8 cellular contexts compared by ENCODE assay signal in genomic region chr19:41706741-41707501, GRCh38. TPM values are rescaled to one million over a fixed set of nuclear protein-coding genes. Genes with fewer than 3 reads are reported as not detected.
A peak's percentile ranks its signal among the peaks of the same experiment; 100 is the strongest.
DNase-seq lines count a peak whose midpoint lies in the region; ATAC-seq and TF ChIP-seq lines count a peak whose summit lies in the region.

No MANE protein-coding gene starts in this region.

- H3K27me3 Mint-ChIP-seq in CD4-positive, CD25-positive, alpha-beta regulatory T cell, result peaks cover 25% of the 10 kb centered on the region

- no peaks in the 10 kb centered on the region for H3K4me1 ChIP-seq in CD4-positive, CD25-positive, alpha-beta regulatory T cell (ENCODE audit: control insufficient read depth, insufficient read depth, low read length, poor library complexity, severe bottlenecking)
- H3K4me1 ChIP-seq in duodenal mucosa (ENCODE audit: control insufficient read depth in 1 of 2, insufficient read depth in 2 of 2, low read length in 2 of 2), result no peaks in the 10 kb centered on the region
- H3K4me1 ChIP-seq in mononuclear cell (ENCODE audit: insufficient read depth, low read length), result no peaks in the 10 kb centered on the region

- no peak overlapping the region for H3K27ac ChIP-seq in CD4-positive, CD25-positive, alpha-beta regulatory T cell (ENCODE audit: insufficient read depth, low read length, poor library complexity, severe bottlenecking)
- H3K27ac ChIP-seq in duodenal mucosa (ENCODE audit: low read depth, low read length), result no peak overlapping the region

- H3K36me3 Mint-ChIP-seq in CD4-positive, CD25-positive, alpha-beta regulatory T cell, result no peaks in the 10 kb centered on the region

- ATAC-seq in CD4-positive, CD25-positive, alpha-beta regulatory T cell (ENCODE audit: low read depth in 2 of 2), result peak; percentile 84
- no peak for ATAC-seq in HG02981 (IDR thresholded peaks at IDR 0.05; ENCODE audit: unreplicated experiment)

- peak; percentile 87 for TF ChIP-seq CTCF in HFF-Myc (IDR thresholded peaks at IDR 0.05; ENCODE audit: low read depth, low read length, missing control alignments)

- H3K27me3 ChIP-seq in CD4-positive, CD25-positive, alpha-beta regulatory T cell (ENCODE audit: control insufficient read depth, insufficient read depth, low read length), result peaks cover 1% of the 10 kb centered on the region
- H3K27me3 ChIP-seq in duodenal mucosa (ENCODE audit: control insufficient read depth in 1 of 2, insufficient read depth in 2 of 2, low read length in 2 of 2) (peaks cover 0 to 8% of the 10 kb centered on the region in 2 donors), mononuclear cell (ENCODE audit: insufficient read depth, low read length) (no peaks in the 10 kb centered on the region)

- H3K9ac ChIP-seq in duodenal mucosa (ENCODE audit: low read depth in 1 of 2, low read length in 2 of 2), result no peak overlapping the region

- H3K36me3 ChIP-seq in CD4-positive, CD25-positive, alpha-beta regulatory T cell (ENCODE audit: control insufficient read depth, insufficient read depth, low read length), result no peaks in the 10 kb centered on the region
- H3K36me3 ChIP-seq in duodenal mucosa (ENCODE audit: control insufficient read depth in 1 of 2, insufficient read depth in 2 of 2, low read length in 2 of 2), result no peaks in the 10 kb centered on the region

- H3K9me3 ChIP-seq in CD4-positive, CD25-positive, alpha-beta regulatory T cell (ENCODE audit: control insufficient read depth in 2 of 2, low read length in 2 of 2), result no peaks in the 10 kb centered on the region
- H3K9me3 ChIP-seq in duodenal mucosa (ENCODE audit: control insufficient read depth in 1 of 2, low read length in 2 of 2), result no peaks in the 10 kb centered on the region
- H3K9me3 ChIP-seq in mononuclear cell (ENCODE audit: low read depth, low read length), result no peaks in the 10 kb centered on the region

- no peak overlapping the region for H3K4me3 ChIP-seq in CD4-positive, CD25-positive, alpha-beta regulatory T cell (ENCODE audit: low read depth, low read length)
- H3K4me3 ChIP-seq in HFF-Myc (replicated peaks; ENCODE audit: low read depth, low read length), result no peak overlapping the region
- peak overlapping the region; percentile 58 to 65 for H3K4me3 ChIP-seq in duodenal mucosa (ENCODE audit: low read depth in 1 of 2, low read length in 2 of 2)
- H3K4me3 ChIP-seq in mononuclear cell (ENCODE audit: low read length), result peak overlapping the region; percentile 17

- DNase-seq in CD4-positive, CD25-positive, alpha-beta regulatory T cell, result peak; percentile 51 to 77 (median 77)
- DNase-seq in HFF-Myc (ENCODE audit: extremely low read depth, low read depth) (no peak), NCI-H510A treated with DMSO at 0.1 percent for 48 hours (lab: John Stamatoyannopoulos, UW) (peak; percentile 80)
- DNase-seq in activated CD4-positive, alpha-beta T cell treated with anti-CD3 and anti-CD28 coated beads, Interleukin-2, amount 50 U/mL, for 1 hour, result peak; percentile 69
- DNase-seq in stimulated activated naive CD4-positive, alpha-beta T cell treated with Interleukin-2 at 50 U/mL for 16 hours (lab: John Stamatoyannopoulos, UW), result peak; percentile 76

- no peak overlapping the region for H3K27ac Mint-ChIP-seq in CD4-positive, CD25-positive, alpha-beta regulatory T cell

- no peaks in the 10 kb centered on the region for H3K9me3 Mint-ChIP-seq in CD4-positive, CD25-positive, alpha-beta regulatory T cell

- H3K4me3 Mint-ChIP-seq in CD4-positive, CD25-positive, alpha-beta regulatory T cell, result peak overlapping the region in 3 of 4 donors; percentile 22 to 83 (median 76)

- peaks cover 0 to 8% (median 6%) of the 10 kb centered on the region in 4 donors for H3K4me1 Mint-ChIP-seq in CD4-positive, CD25-positive, alpha-beta regulatory T cell

RNA-seq across cellular contexts. Expression of gene CEACAM5, which starts 1.5 kb away (rescaled TPM):
- not detected for total RNA-seq in CD4-positive, CD25-positive, alpha-beta regulatory T cell
- polyA plus RNA-seq in CD4-positive, CD25-positive, alpha-beta regulatory T cell, result not detected
- total RNA-seq in mononuclear cell, result not detected

RNA-seq across cellular contexts. Expression of gene CEACAM7, which starts 18.9 kb away (rescaled TPM):
- not detected for total RNA-seq in CD4-positive, CD25-positive, alpha-beta regulatory T cell
- polyA plus RNA-seq in CD4-positive, CD25-positive, alpha-beta regulatory T cell, result not detected
- not detected for total RNA-seq in mononuclear cell

RNA-seq across cellular contexts. Expression of gene CEACAM6, which starts 48.4 kb away (rescaled TPM):
- not detected for total RNA-seq in CD4-positive, CD25-positive, alpha-beta regulatory T cell
- polyA plus RNA-seq in CD4-positive, CD25-positive, alpha-beta regulatory T cell, result not detected
- total RNA-seq in mononuclear cell, result 0.10 TPM

Comparison
In these comparisons a context has a peak if more than half of its experiments do, and no peak if none do; other contexts are left out.
1. H3K4me3 ChIP-seq: peak in duodenal mucosa (2 of 2) and mononuclear cell (single experiment); none in CD4-positive, CD25-positive, alpha-beta regulatory T cell (single experiment) and HFF-Myc (single experiment).